ENCODE assay signal across 1 cellular context in genomic region chr17:44220211-44221071, GRCh38.
TF ChIP-seq lines count a peak whose summit lies in the region.

No MANE protein-coding gene starts in this region.

TF ChIP-seq in IMR-90, 13 proteins besides CTCF, POLR2A, EP300 and RAD21 (continued from another document):
- TF ChIP-seq ELK1 (IDR thresholded peaks at IDR 0.05; ENCODE audit: borderline replicate concordance, low read depth, low read length) = no peak
- TF ChIP-seq CEBPB (IDR thresholded peaks at IDR 0.05; ENCODE audit: low read depth, low read length) = no peak
- TF ChIP-seq CHD1 (IDR thresholded peaks at IDR 0.05; ENCODE audit: low read depth, low read length) = 0 out of 2 replicates have a peak, but pooled peaks have one; percentile 54
- no peak for TF ChIP-seq MAFK (IDR thresholded peaks at IDR 0.05; ENCODE audit: low read depth, low read length)
- no peak for TF ChIP-seq MAZ (IDR thresholded peaks at IDR 0.05; ENCODE audit: borderline replicate concordance, low read depth, low read length)
- no peak for TF ChIP-seq USF2 (IDR thresholded peaks at IDR 0.05; ENCODE audit: low read depth, low read length)
- no peak for TF ChIP-seq RFX5 (IDR thresholded peaks at IDR 0.05; ENCODE audit: low read depth, low read length)
- no peak for TF ChIP-seq FOS (IDR thresholded peaks at IDR 0.05; ENCODE audit: low read depth, low read length)
- TF ChIP-seq NFE2L2 (IDR thresholded peaks at IDR 0.05; ENCODE audit: low read depth, low read length) = no peak
- peak; percentile 27; the same call in 1 of the 2 replicates for TF ChIP-seq MXI1 (IDR thresholded peaks at IDR 0.05; ENCODE audit: borderline replicate concordance, low read depth, low read length)
- no peak for TF ChIP-seq BHLHE40 (IDR thresholded peaks at IDR 0.05; ENCODE audit: low read depth, low read length)
TF ChIP-seq in IMR-90: peak in this region for 2.
